In the genomic region with DNA sequence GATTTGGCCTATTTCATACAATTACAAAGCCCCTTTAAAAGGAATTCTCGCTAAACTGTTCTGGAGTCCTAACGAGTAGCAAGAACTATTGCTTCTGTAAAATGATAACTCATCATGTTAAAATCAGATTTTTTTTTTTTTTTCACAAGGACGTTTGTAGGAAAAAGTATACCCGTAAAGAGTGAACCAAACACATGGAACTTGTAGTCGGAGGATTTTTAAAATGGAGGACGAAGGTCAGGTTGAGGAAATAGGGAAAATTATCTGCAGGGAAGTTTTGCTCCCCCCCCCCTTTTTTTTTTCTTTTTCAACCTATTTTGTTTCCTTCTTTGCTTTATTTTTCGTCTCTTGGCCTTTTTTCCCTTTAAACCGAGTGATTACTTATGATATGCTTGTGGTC, we compare ENCODE assay signal across 8 cellular contexts. TPM values are rescaled to one million over a fixed set of nuclear protein-coding genes. Genes with fewer than 3 reads are reported as not detected.
DNase-seq lines count a peak whose midpoint lies in the region; FAIRE-seq and TF ChIP-seq lines count a peak whose summit lies in the region.

No MANE protein-coding gene starts in this region.

- CTCF ChIA-PET in endothelial cell of umbilical vein (lab: Charles Lee): no interaction called here

- peaks cover 41% of the 10 kb centered on the region for H3K4me1 Mint-ChIP-seq in osteocyte (ENCODE audit: unreplicated experiment)

- H4K20me1 ChIP-seq in endothelial cell of umbilical vein (replicated peaks; ENCODE audit: control insufficient read depth, extremely low read depth, insufficient read depth, low read length): no peaks in the 10 kb centered on the region

- H3K27ac Mint-ChIP-seq in osteocyte (ENCODE audit: unreplicated experiment): peak overlapping the region; percentile 97

- no peaks in the 10 kb centered on the region for H3K9me1 ChIP-seq in endothelial cell of umbilical vein (replicated peaks; ENCODE audit: control insufficient read depth, extremely low read depth, insufficient read depth, low read length)

- TF ChIP-seq POLR2A in endothelial cell of umbilical vein (IDR thresholded peaks at IDR 0.05; ENCODE audit: low read depth, low read length): no peak

- dilution Hi-C loops in endothelial cell of umbilical vein (cut with MboI; ENCODE audit: extremely low pct_ligation_motif_present, low sequenced_read_pairs): no loop called here

- H3K36me3 ChIP-seq in cardiac muscle cell: peaks cover 7% of the 10 kb centered on the region
- peaks cover 2 to 6% of the 10 kb centered on the region in 2 experiments for H3K36me3 ChIP-seq in endothelial cell of umbilical vein (ENCODE audit: control insufficient read depth in 2 of 2, extremely low read depth in 1 of 2, insufficient read depth in 2 of 2, low read length in 2 of 2)

- peak overlapping the region; percentile 96 for H3K9ac ChIP-seq in endothelial cell of umbilical vein (replicated peaks; ENCODE audit: extremely low read depth, insufficient read depth, low read length)

- TF ChIP-seq CTCF in cardiac muscle cell (IDR thresholded peaks at IDR 0.05; ENCODE audit: low read depth, low read length): no peak
- TF ChIP-seq CTCF in endothelial cell of umbilical vein (IDR thresholded peaks at IDR 0.05; ENCODE audit: extremely low read depth in 1 of 2, insufficient read depth in 1 of 2, low read depth in 1 of 2, low read length in 2 of 2): no peak
- no peak for TF ChIP-seq CTCF in osteocyte (IDR thresholded peaks at IDR 0.05)

- H3K36me3 Mint-ChIP-seq in osteocyte (ENCODE audit: unreplicated experiment): peaks cover 15% of the 10 kb centered on the region

- no peaks in the 10 kb centered on the region for H3K9me3 Mint-ChIP-seq in osteocyte (ENCODE audit: unreplicated experiment)

- H3K4me3 ChIP-seq in cardiac muscle cell: peak overlapping the region; percentile 88
- peak overlapping the region; percentile 84 to 99 (median 91) for H3K4me3 ChIP-seq in endothelial cell of umbilical vein (replicated peaks in 1 of 3; ENCODE audit: insufficient read depth in 1 of 3, low read depth in 1 of 3, low read length in 3 of 3)

- POLR2A ChIA-PET in endothelial cell of umbilical vein (lab: Charles Lee): interaction anchor here (1.6 kb wide), 1 partner anchor 370 kb away, joined by 4 read pairs; a partner anchor contains a TSS

- no peaks in the 10 kb centered on the region for H3K9me3 ChIP-seq in cardiac muscle cell (ENCODE audit: low read depth)
- no peaks in the 10 kb centered on the region for H3K9me3 ChIP-seq in endothelial cell of umbilical vein (replicated peaks; ENCODE audit: control insufficient read depth, insufficient read depth, low read length)

- H3K27me3 ChIP-seq in cardiac muscle cell (no peaks in the 10 kb centered on the region), endothelial cell of umbilical vein (ENCODE audit: control insufficient read depth in 2 of 2, insufficient read depth in 2 of 2, low read length in 2 of 2) (peaks cover 0 to 3% of the 10 kb centered on the region in 2 experiments)

- intact Hi-C loops in cardiac septum (cut with DNase I): loop anchor here (2.0 to 10.0 kb wide), 3 partner anchors 37 to 107 kb away; no protein-coding TSS in a partner anchor
- intact Hi-C loops in endothelial cell of umbilical vein (cut with micrococcal nuclease): loop anchor here (2.0 to 10.0 kb wide), 3 partner anchors 37 to 173 kb away; no protein-coding TSS in a partner anchor

- peak overlapping the region; percentile 92 for H3K4me3 Mint-ChIP-seq in osteocyte (ENCODE audit: unreplicated experiment)

- FAIRE-seq in endothelial cell of umbilical vein (lab: Jason Lieb, UNC) (no peak), GM19239 (lab: Jason Lieb, UNC) (no peak)

- BruUV-seq in endothelial cell of umbilical vein (replicated peaks; lab: Mats Ljungman, UMichigan): no TSS peak

- H3K27ac ChIP-seq in cardiac muscle cell: peak overlapping the region; percentile 94
- peak overlapping the region; percentile 83 for H3K27ac ChIP-seq in endothelial cell of umbilical vein (ENCODE audit: insufficient read depth, low read depth, low read length)

- H2AFZ ChIP-seq in endothelial cell of umbilical vein (ENCODE audit: low read depth, low read length): peak overlapping the region; percentile 79

- peaks cover 42% of the 10 kb centered on the region for H3K79me2 ChIP-seq in endothelial cell of umbilical vein (ENCODE audit: control insufficient read depth, insufficient read depth, low read length)

- H3K4me1 ChIP-seq in cardiac muscle cell (ENCODE audit: low read depth): peaks cover 20% of the 10 kb centered on the region
- peaks cover 35% of the 10 kb centered on the region for H3K4me1 ChIP-seq in endothelial cell of umbilical vein (ENCODE audit: control insufficient read depth, extremely low read depth, insufficient read depth, low read length)

- peak overlapping the region; percentile 99 for H3K4me2 ChIP-seq in endothelial cell of umbilical vein (ENCODE audit: insufficient read depth, low read length)

- DNase-seq in cardiac muscle cell (ENCODE audit: low read depth in 1 of 2, low spot score in 1 of 2) (peak; percentile 13 to 26), cardiac septum (ENCODE audit: low spot score) (no peak), SHP77 (lab: John Stamatoyannopoulos, UW) (peak; percentile 19 to 25), endothelial cell of umbilical vein (ENCODE audit: low read depth, low spot score) (no peak), osteocyte (ENCODE audit: extremely low spot score, unreplicated experiment) (no peak), Ammon's horn (ENCODE audit: low spot score) (no peak), GM19239 (ENCODE audit: insufficient read length, low spot score) (no peak), hippocampal formation (lab: John Stamatoyannopoulos, UW) (no peak)

- H3K27me3 Mint-ChIP-seq in osteocyte (ENCODE audit: unreplicated experiment): no peaks in the 10 kb centered on the region

TF ChIP-seq in endothelial cell of umbilical vein, 7 proteins besides CTCF, POLR2A, EP300 and RAD21:
- TF ChIP-seq, protein P1, sequence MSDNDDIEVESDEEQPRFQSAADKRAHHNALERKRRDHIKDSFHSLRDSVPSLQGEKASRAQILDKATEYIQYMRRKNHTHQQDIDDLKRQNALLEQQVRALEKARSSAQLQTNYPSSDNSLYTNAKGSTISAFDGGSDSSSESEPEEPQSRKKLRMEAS (IDR thresholded peaks at IDR 0.05; ENCODE audit: insufficient read depth, insufficient read length): no peak
- TF ChIP-seq JUN (IDR thresholded peaks at IDR 0.05; ENCODE audit: borderline replicate concordance, insufficient read depth, insufficient read length, low read depth) (no peak), GATA2 (IDR thresholded peaks at IDR 0.05; ENCODE audit: insufficient read depth, insufficient read length, low read depth, low read length) (no peak), MYC (IDR thresholded peaks at IDR 0.05; ENCODE audit: low read depth, low read length) (no peak), FOS (IDR thresholded peaks at IDR 0.05; ENCODE audit: borderline replicate concordance, insufficient read depth, low read length) (no peak), POLR2AphosphoS5 (IDR thresholded peaks at IDR 0.05; ENCODE audit: insufficient read depth, low read depth, low read length) (no peak), EZH2 (IDR thresholded peaks at IDR 0.05; ENCODE audit: borderline replicate concordance, low read depth, low read length, severe bottlenecking) (no peak)

RNA-seq across cellular contexts. Expression of a gene that starts 1.0 kb away (rescaled TPM):
- 52.4 and 68.9 TPM in 2 replicates for total RNA-seq in cardiac muscle cell
- polyA plus RNA-seq in cardiac muscle cell: 89.0 and 99.4 TPM in 2 replicates
- 88.0 TPM for total RNA-seq in cardiac septum
- total RNA-seq in endothelial cell of umbilical vein: 96.5 and 96.6 TPM in 2 replicates
- 39.9 and 41.5 TPM in 2 replicates for polyA plus RNA-seq in endothelial cell of umbilical vein
- 49.0 and 51.0 TPM in 2 replicates for polyA plus RNA-seq in endothelial cell of umbilical vein (2011; cell fraction: cytosol; rRNA removed)
- 68.1 and 68.4 TPM in 2 replicates for polyA plus RNA-seq in endothelial cell of umbilical vein (2011; cell fraction: nucleus; rRNA removed)
- 97.8 and 115 TPM in 2 replicates for polyA plus RNA-seq in endothelial cell of umbilical vein (2012)
- 97.3 and 106 TPM in 2 replicates for polyA minus RNA-seq in endothelial cell of umbilical vein
- 13.0 TPM for polyA minus RNA-seq in endothelial cell of umbilical vein (2011; cell fraction: cytosol; rRNA and poly(A)+ RNA removed)
- polyA minus RNA-seq in endothelial cell of umbilical vein (2011; cell fraction: nucleus; rRNA and poly(A)+ RNA removed): 131 and 136 TPM in 2 replicates
- total RNA-seq in osteocyte: 69.5 and 81.6 TPM in 2 replicates

Comparison
In these comparisons a context has a peak if more than half of its experiments do, and no peak if none do; other contexts are left out.
1. DNase-seq: peak in cardiac muscle cell (2 of 2) and SHP77 (2 of 2); none in cardiac septum (single experiment), endothelial cell of umbilical vein (single experiment), osteocyte (single experiment), Ammon's horn (single experiment), GM19239 (single experiment) and hippocampal formation (0 of 2).